35 cellular contexts compared by ENCODE assay signal in genomic region chr9:31243386-31243785, GRCh38.
"Had no signal": no experiment of that assay in that cellular context is flagged by ENCODE, and none has a peak within 500 bp of the region (broad histone marks: within the 10 kb centered on the region; RNA-seq: fewer than 3 reads in every experiment).

No MANE protein-coding gene starts in this region.

- H3K9me3 Mint-ChIP-seq: activated CD4-positive, alpha-beta memory T cell treated with anti-CD3 and anti-CD28 coated beads, Interleukin-2, amount 10 ng/mL, durations not matched to agents 7 days and 5 days; activated naive CD4-positive, alpha-beta T cell treated with anti-CD3 and anti-CD28 coated beads, Interleukin-2, amount 10 ng/mL, durations not matched to agents 7 days and 5 days had no signal

- H3K4me3 Mint-ChIP-seq: activated CD4-positive, alpha-beta memory T cell treated with anti-CD3 and anti-CD28 coated beads, Interleukin-2, amount 10 ng/mL, durations not matched to agents 7 days and 5 days; activated CD8-positive, alpha-beta memory T cell treated with anti-CD3 and anti-CD28 coated beads, Interleukin-2, amount 10 ng/mL, durations not matched to agents 7 days and 5 days; activated naive CD4-positive, alpha-beta T cell treated with anti-CD3 and anti-CD28 coated beads, Interleukin-2, amount 10 ng/mL, durations not matched to agents 7 days and 5 days; activated naive CD8-positive, alpha-beta T cell; activated naive CD8-positive, alpha-beta T cell treated with anti-CD3 and anti-CD28 coated beads, Interleukin-2, amount 50 U/mL, for 24 hours; brain had no signal

- H3K4me3 ChIP-seq: ascending aorta, Peyer's patch had no signal

- ATAC-seq: activated CD8-positive, alpha-beta memory T cell treated with anti-CD3 and anti-CD28 coated beads, Interleukin-2, amount 10 ng/mL, durations not matched to agents 7 days and 5 days; activated naive CD8-positive, alpha-beta T cell treated with anti-CD3 and anti-CD28 coated beads, Interleukin-2, amount 50 U/mL, for 24 hours; PC-3; Right ventricle myocardium inferior had no signal

- H3K4me1 ChIP-seq: ascending aorta, Peyer's patch had no signal

- H3K36me3 ChIP-seq: ascending aorta, Peyer's patch, WERI-Rb-1 had no signal

- H3K9me3 ChIP-seq: ascending aorta, Peyer's patch had no signal

- H3K27ac ChIP-seq: ascending aorta, Peyer's patch, RWPE1, WERI-Rb-1 had no signal

- H3K27me3 ChIP-seq: ascending aorta, Peyer's patch had no signal

- H3K4me1 Mint-ChIP-seq: activated CD4-positive, alpha-beta memory T cell treated with anti-CD3 and anti-CD28 coated beads, Interleukin-2, amount 10 ng/mL, durations not matched to agents 7 days and 5 days; activated CD8-positive, alpha-beta memory T cell treated with anti-CD3 and anti-CD28 coated beads, Interleukin-2, amount 10 ng/mL, durations not matched to agents 7 days and 5 days; activated naive CD4-positive, alpha-beta T cell treated with anti-CD3 and anti-CD28 coated beads, Interleukin-2, amount 10 ng/mL, durations not matched to agents 7 days and 5 days had no signal

- H3K27ac Mint-ChIP-seq: activated CD4-positive, alpha-beta memory T cell treated with anti-CD3 and anti-CD28 coated beads, Interleukin-2, amount 10 ng/mL, durations not matched to agents 7 days and 5 days; activated CD8-positive, alpha-beta memory T cell treated with anti-CD3 and anti-CD28 coated beads, Interleukin-2, amount 10 ng/mL, durations not matched to agents 7 days and 5 days; activated naive CD4-positive, alpha-beta T cell treated with anti-CD3 and anti-CD28 coated beads, Interleukin-2, amount 10 ng/mL, durations not matched to agents 7 days and 5 days; activated naive CD8-positive, alpha-beta T cell; activated naive CD8-positive, alpha-beta T cell treated with anti-CD3 and anti-CD28 coated beads, Interleukin-2, amount 50 U/mL, for 24 hours had no signal

- H3K27me3 Mint-ChIP-seq: activated CD4-positive, alpha-beta memory T cell treated with anti-CD3 and anti-CD28 coated beads, Interleukin-2, amount 10 ng/mL, durations not matched to agents 7 days and 5 days; activated CD8-positive, alpha-beta memory T cell treated with anti-CD3 and anti-CD28 coated beads, Interleukin-2, amount 10 ng/mL, durations not matched to agents 7 days and 5 days; activated naive CD4-positive, alpha-beta T cell treated with anti-CD3 and anti-CD28 coated beads, Interleukin-2, amount 10 ng/mL, durations not matched to agents 7 days and 5 days; activated naive CD8-positive, alpha-beta T cell; activated naive CD8-positive, alpha-beta T cell treated with anti-CD3 and anti-CD28 coated beads, Interleukin-2, amount 50 U/mL, for 24 hours; brain had no signal

- DNase-seq: activated CD4-positive, alpha-beta memory T cell treated with anti-CD3 and anti-CD28 coated beads, Interleukin-2, amount 10 ng/mL, durations not matched to agents 7 days and 5 days; activated CD4-positive, alpha-beta T cell treated with anti-CD3 and anti-CD28 coated beads for 1 hour; activated CD4-positive, alpha-beta T cell treated with anti-CD3 and anti-CD28 coated beads for 48 hours; activated CD4-positive, CD25-positive, alpha-beta regulatory T cell; activated CD8-positive, alpha-beta memory T cell treated with anti-CD3 and anti-CD28 coated beads for 24 hours; activated CD8-positive, alpha-beta memory T cell treated with anti-CD3 and anti-CD28 coated beads, Interleukin-2, amount 10 ng/mL, durations not matched to agents 7 days and 5 days; activated CD8-positive, alpha-beta memory T cell treated with anti-CD3 and anti-CD28 coated beads, Interleukin-2, amount 50 U/mL, for 48 hours; activated effector memory CD4-positive, alpha-beta T cell treated with Interleukin-2 at 50 U/mL for 16 hours; activated naive CD4-positive, alpha-beta T cell treated with anti-CD3 and anti-CD28 coated beads, Interleukin-2, amount 10 ng/mL, durations not matched to agents 7 days and 5 days; activated naive CD8-positive, alpha-beta T cell treated with anti-CD3 and anti-CD28 coated beads, Interleukin-2, amount 50 U/mL, for 24 hours; activated T-cell treated with anti-CD3 and anti-CD28 coated beads, Interleukin-2, amount 50 U/mL, for 48 hours; amygdala; Kasumi-1; KG1; MM.1S; MV-4-11; NCI-H1092; NCI-H1436 treated with DMSO at 0.1 percent for 48 hours; NCI-H1694 treated with DMSO at 0.1 percent for 48 hours; NCI-H2029; NCI-H345; NCI-H524 treated with DMSO at 0.1 percent for 48 hours; PC-3; Peyer's patch; SIG-M5; SW 1271; T-helper 1 cell; T-helper 2 cell; T-helper 9 cell; WERI-Rb-1 had no signal

- H3K36me3 Mint-ChIP-seq: activated CD8-positive, alpha-beta memory T cell treated with anti-CD3 and anti-CD28 coated beads, Interleukin-2, amount 10 ng/mL, durations not matched to agents 7 days and 5 days; activated naive CD4-positive, alpha-beta T cell treated with anti-CD3 and anti-CD28 coated beads, Interleukin-2, amount 10 ng/mL, durations not matched to agents 7 days and 5 days; activated naive CD8-positive, alpha-beta T cell; brain had no signal
